In the genomic region with DNA sequence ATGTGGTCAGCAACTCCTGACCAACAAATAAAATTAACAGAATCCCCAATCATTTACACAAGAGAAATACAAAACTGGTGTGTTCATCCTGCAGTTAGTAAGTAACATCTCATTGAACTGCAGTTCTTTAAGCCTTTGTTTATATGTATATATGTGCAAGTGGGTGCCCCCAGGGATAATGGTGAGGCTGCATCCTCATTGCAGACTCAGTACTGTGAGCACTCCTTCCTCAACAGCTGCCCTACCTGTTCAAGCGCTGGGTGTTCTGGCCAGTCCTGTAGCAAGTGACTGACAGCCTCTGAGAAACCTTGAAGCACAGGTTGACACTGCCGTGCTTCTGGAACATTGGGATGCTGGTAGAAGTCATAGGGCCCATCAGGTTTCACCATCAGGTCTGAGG, we compare ENCODE assay signal across 23 cellular contexts. TPM values are rescaled to one million over a fixed set of nuclear protein-coding genes. Genes with fewer than 3 reads are reported as not detected.
A peak's percentile ranks its signal among the peaks of the same experiment; 100 is the strongest.
DNase-seq lines count a peak whose midpoint lies in the region; ATAC-seq, FAIRE-seq and TF ChIP-seq lines count a peak whose summit lies in the region.
"Had no signal": no experiment of that assay in that cellular context is flagged by ENCODE, and none has a peak within 500 bp of the region (broad histone marks: within the 10 kb centered on the region; RNA-seq: fewer than 3 reads in every experiment).

No MANE protein-coding gene starts in this region.

- H3K36me3 Mint-ChIP-seq in Caco-2 (ENCODE audit: insufficient read depth, unreplicated experiment) = peaks cover 67% of the 10 kb centered on the region

- H2AFZ ChIP-seq in H1 (ENCODE audit: low read length) (no peak overlapping the region), trophoblast cell (ENCODE audit: insufficient read depth, low read length, poor library complexity) (no peak overlapping the region)

- TF ChIP-seq RAD21 in H1 (IDR thresholded peaks at IDR 0.05 in 1 of 2, conservative IDR thresholded peaks at IDR 0.05 in 1 of 2; ENCODE audit: low read depth in 2 of 2, low read length in 2 of 2) = no peak

- peaks cover 2% of the 10 kb centered on the region; the same call in 1 of the 2 replicates for H3K79me1 ChIP-seq in H1 (ENCODE audit: low read depth, low read length)
- H3K79me1 ChIP-seq in trophoblast cell (ENCODE audit: low read length) = no peaks in the 10 kb centered on the region

- H2BK120ac ChIP-seq in H1 (replicated peaks; ENCODE audit: low read depth, low read length) (peak overlapping the region; percentile 11), trophoblast cell (ENCODE audit: insufficient read depth, low read length, poor library complexity) (no peak overlapping the region)

- whole genome bisulfite sequencing in H1 (ENCODE audit: extremely low coverage in 1 of 2, insufficient coverage in 1 of 2, insufficient read length in 1 of 2, insufficient replicate concordance in 2 of 2, low coverage in 1 of 2, low lambda C conversion rate in 2 of 2, missing lambda C conversion rate in 1 of 2), 2 experiments = 92% methylated on average over 2 of the region's 2 CpGs; no CpG with 5 or more reads in 1 of the 2 experiments
- WGBS in trophoblast cell (ENCODE audit: extremely low coverage, insufficient coverage, insufficient read length) = no CpG with 5 or more reads among the region's 2 CpGs
- 93 to 100% methylated on average over 2 of the region's 2 CpGs for WGBS in thyroid gland, 2 donors
- WGBS in gastroesophageal sphincter (ENCODE audit: low coverage in 1 of 2), 2 donors = 100% methylated on average over 1 of the region's 2 CpGs; no CpG with 5 or more reads in 1 of the 2 donors

- H3K27ac Mint-ChIP-seq in Caco-2 (ENCODE audit: unreplicated experiment) = peak overlapping the region; percentile 10
- H3K27ac Mint-ChIP-seq: CD8-positive, alpha-beta T cell; HFFc6 had no signal

- no peak for FAIRE-seq in H1 (lab: Jason Lieb, UNC)
- FAIRE-seq: A549, G401.6, GM18507 had no signal

- intact Hi-C loops in Caco-2 (cut with micrococcal nuclease; ENCODE audit: unreplicated experiment) = no loop called here
- intact Hi-C loops in thyroid gland (cut with DNase I) = no loop called here

- H4K8ac ChIP-seq in H1 (ENCODE audit: extremely low read depth, insufficient read depth, low read length) = no peak overlapping the region
- H4K8ac ChIP-seq in trophoblast cell (ENCODE audit: low read depth, low read length) = no peak overlapping the region

- H3K27me3 ChIP-seq in Caco-2 (replicated peaks; ENCODE audit: control insufficient read depth, insufficient read depth, low read length) (no peaks in the 10 kb centered on the region), HUES48 (ENCODE audit: control insufficient read depth, insufficient read depth, low read length) (no peaks in the 10 kb centered on the region), H1 (replicated peaks in 1 of 4; ENCODE audit: control insufficient read depth in 3 of 4, extremely low read depth in 1 of 4, insufficient read depth in 3 of 4, low read length in 3 of 4) (no peaks in the 10 kb centered on the region), trophoblast cell (ENCODE audit: insufficient read depth, low read length) (no peaks in the 10 kb centered on the region), thyroid gland (no peaks in the 10 kb centered on the region), gastroesophageal sphincter (no peaks in the 10 kb centered on the region)
- H3K27me3 ChIP-seq: BLaER1 had no signal

- no peak overlapping the region for H4K5ac ChIP-seq in H1 (ENCODE audit: insufficient read length, low read depth, low read length)

- no peaks in the 10 kb centered on the region for H4K20me1 ChIP-seq in H1 (replicated peaks in 1 of 2; ENCODE audit: control insufficient read depth in 1 of 2, insufficient read depth in 2 of 2, low read length in 2 of 2)
- H4K20me1 ChIP-seq: BLaER1 had no signal

- H3K4me3 Mint-ChIP-seq in Caco-2 (ENCODE audit: unreplicated experiment) = no peak overlapping the region
- H3K4me3 Mint-ChIP-seq: CD8-positive, alpha-beta T cell; HFFc6 had no signal

- H2BK15ac ChIP-seq in H1 (ENCODE audit: low read length) = peak overlapping the region; percentile 74; the same call in 1 of the 2 replicates

- H3K36me3 ChIP-seq in Caco-2 (ENCODE audit: control insufficient read depth, insufficient read depth, low read length) = peaks cover 3% of the 10 kb centered on the region
- peaks cover 98% of the 10 kb centered on the region for H3K36me3 ChIP-seq in HUES48 (ENCODE audit: control insufficient read depth, insufficient read depth, low read length)
- H3K36me3 ChIP-seq in H1 (ENCODE audit: control insufficient read depth in 2 of 4, insufficient read depth in 4 of 4, low read length in 3 of 4) = peaks cover 40 to 88% (median 63%) of the 10 kb centered on the region in 4 experiments
- H3K36me3 ChIP-seq in trophoblast cell (ENCODE audit: control insufficient read depth in 1 of 2, insufficient read depth in 2 of 2, low read length in 2 of 2) = peaks cover 25 to 46% of the 10 kb centered on the region in 2 experiments
- H3K36me3 ChIP-seq in thyroid gland = peaks cover 60 to 82% of the 10 kb centered on the region in 2 donors
- H3K36me3 ChIP-seq in gastroesophageal sphincter = peaks cover 0 to 100% of the 10 kb centered on the region in 2 donors

- H3K14ac ChIP-seq in H1 (ENCODE audit: insufficient read length) = no peak overlapping the region
- H3K14ac ChIP-seq in trophoblast cell (ENCODE audit: low read length) = no peak overlapping the region

- H2BK5ac ChIP-seq in H1 (ENCODE audit: low read depth, low read length) (peak overlapping the region; percentile 93), trophoblast cell (ENCODE audit: low read depth, low read length, poor library complexity) (no peak overlapping the region)

- no peaks in the 10 kb centered on the region for H3K9me3 Mint-ChIP-seq in Caco-2 (ENCODE audit: unreplicated experiment)
- H3K9me3 Mint-ChIP-seq: CD8-positive, alpha-beta T cell; HFFc6 had no signal

- no peaks in the 10 kb centered on the region; the same call in 1 of the 2 replicates for H3K23me2 ChIP-seq in H1 (ENCODE audit: low read depth, low read length)

- DNase-seq in Caco-2 (no peak), H1 (ENCODE audit: low read depth in 1 of 2, low spot score in 2 of 2) (no peak), trophoblast cell (no peak), thyroid gland (no peak), amniotic stem cell (lab: John Stamatoyannopoulos, UW) (no peak)
- DNase-seq: AML-193; CD8-positive, alpha-beta T cell; DMS 273 treated with DMSO at 0.1 percent for 48 hours; DMS53; DND-41; EL; GOT3; HFFc6; KG1 had no signal

- TF ChIP-seq POLR2A in H1 (IDR thresholded peaks at IDR 0.05; ENCODE audit: control extremely low read depth in 1 of 2, low read depth in 2 of 2, low read length in 2 of 2) (no peak), thyroid gland (IDR thresholded peaks at IDR 0.05) (no peak), gastroesophageal sphincter (IDR thresholded peaks at IDR 0.05) (no peak)

- TF ChIP-seq EP300 in H1 (IDR thresholded peaks at IDR 0.05; ENCODE audit: borderline replicate concordance in 1 of 2, low read depth in 2 of 2, low read length in 2 of 2) = no peak
- TF ChIP-seq EP300 in gastroesophageal sphincter (IDR thresholded peaks at IDR 0.05) = no peak

- no peaks in the 10 kb centered on the region for H3K4me1 ChIP-seq in Caco-2
- H3K4me1 ChIP-seq in HUES48 (ENCODE audit: control insufficient read depth, insufficient read depth, low read length) = peaks cover 47% of the 10 kb centered on the region
- peaks cover 22 to 33% (median 25%) of the 10 kb centered on the region in 4 experiments for H3K4me1 ChIP-seq in H1 (replicated peaks in 1 of 4; ENCODE audit: control insufficient read depth in 3 of 4, insufficient read depth in 4 of 4, low read length in 3 of 4)
- H3K4me1 ChIP-seq in trophoblast cell (ENCODE audit: control insufficient read depth in 1 of 2, insufficient read depth in 2 of 2, low read length in 2 of 2) = no peaks in the 10 kb centered on the region
- H3K4me1 ChIP-seq in thyroid gland = no peaks in the 10 kb centered on the region
- H3K4me1 ChIP-seq in gastroesophageal sphincter = no peaks in the 10 kb centered on the region
- H3K4me1 ChIP-seq: A549 had no signal

- H2BK20ac ChIP-seq in H1 (ENCODE audit: low read length) = peak overlapping the region; percentile 81; the same call in 1 of the 2 replicates

- no peaks in the 10 kb centered on the region for H3K4me1 Mint-ChIP-seq in Caco-2 (ENCODE audit: low read depth, unreplicated experiment)

- H2AK5ac ChIP-seq in H1 (ENCODE audit: low read depth, low read length) (peak overlapping the region; percentile 99), trophoblast cell (ENCODE audit: low read length) (no peak overlapping the region)

- H3K27ac ChIP-seq in HUES48 (ENCODE audit: low read depth, low read length) (peak overlapping the region; percentile 97), H1 (ENCODE audit: low read depth, low read length) (peak overlapping the region; percentile 32; the same call in 1 of the 2 replicates), trophoblast cell (ENCODE audit: low read depth, low read length) (no peak overlapping the region), thyroid gland (no peak overlapping the region), gastroesophageal sphincter (no peak overlapping the region)
- H3K27ac ChIP-seq: 22Rv1, A549, BLaER1, HL-60 had no signal

- POLR2A ChIA-PET in Caco-2 (lab: Charles Lee) (no interaction called here), H1 (lab: Charles Lee; ENCODE audit: partially characterized antibody) (no interaction called here)

- H3K4ac ChIP-seq in H1 (replicated peaks; ENCODE audit: insufficient read length, low read depth, low read length) (no peak overlapping the region), trophoblast cell (ENCODE audit: low read depth, low read length) (no peak overlapping the region)

- peak overlapping the region; percentile 93 for H4K91ac ChIP-seq in H1 (replicated peaks; ENCODE audit: insufficient read length, low read length)
- no peak overlapping the region for H4K91ac ChIP-seq in trophoblast cell (ENCODE audit: low read depth, low read length)

- H4K12ac ChIP-seq in trophoblast cell (ENCODE audit: low read depth, low read length) = no peak overlapping the region

- H3K9ac ChIP-seq in HUES48 (ENCODE audit: low read depth, low read length) = no peak overlapping the region
- H3K9ac ChIP-seq in H1 (replicated peaks in 1 of 4; ENCODE audit: extremely low read depth in 1 of 4, low read depth in 3 of 4, low read length in 3 of 4) = no peak overlapping the region
- H3K9ac ChIP-seq in trophoblast cell (ENCODE audit: low read length) = peak overlapping the region; percentile 49
- H3K9ac ChIP-seq: BLaER1 had no signal

- H3K79me2 ChIP-seq in H1 (ENCODE audit: control insufficient read depth in 1 of 2, insufficient read depth in 2 of 2, low read length in 2 of 2) = peaks cover 0 to 3% of the 10 kb centered on the region in 2 experiments; a peak in 2 of 4 replicates
- no peaks in the 10 kb centered on the region for H3K79me2 ChIP-seq in trophoblast cell (ENCODE audit: control insufficient read depth, insufficient read depth, low read length, poor library complexity)

- H3K23ac ChIP-seq in H1 (ENCODE audit: insufficient read length) (no peak overlapping the region), trophoblast cell (ENCODE audit: low read length) (no peak overlapping the region)

- peak overlapping the region; percentile 65 for H3K18ac ChIP-seq in H1 (ENCODE audit: extremely low read depth, low read length)
- no peak overlapping the region for H3K18ac ChIP-seq in trophoblast cell (ENCODE audit: low read length)

- no TSS peak for BruUV-seq in Caco-2 (replicated peaks; lab: Mats Ljungman, UMichigan)

- no peak overlapping the region for H3K56ac ChIP-seq in H1 (replicated peaks; ENCODE audit: insufficient read length, low read depth, low read length)

- H3K27me3 Mint-ChIP-seq in Caco-2 (ENCODE audit: insufficient read depth, unreplicated experiment) = no peaks in the 10 kb centered on the region

- H3K9me3 ChIP-seq in Caco-2 (no peaks in the 10 kb centered on the region), HUES48 (ENCODE audit: control insufficient read depth, insufficient read depth, low read length) (no peaks in the 10 kb centered on the region), H1 (ENCODE audit: insufficient read depth in 2 of 2, low read depth in 1 of 2, low read length in 1 of 2) (no peaks in the 10 kb centered on the region), trophoblast cell (ENCODE audit: insufficient read depth, low read depth, low read length) (no peaks in the 10 kb centered on the region), thyroid gland (no peaks in the 10 kb centered on the region), gastroesophageal sphincter (no peaks in the 10 kb centered on the region)
- H3K9me3 ChIP-seq: A549, BLaER1 had no signal

- H2BK12ac ChIP-seq in H1 (ENCODE audit: low read depth, low read length) (peak overlapping the region; percentile 89), trophoblast cell (ENCODE audit: low read length) (no peak overlapping the region)

- TF ChIP-seq CTCF in Caco-2 (IDR thresholded peaks at IDR 0.05; ENCODE audit: insufficient read depth in 1 of 2, low read depth in 1 of 2, low read length in 1 of 2, severe bottlenecking in 1 of 2, unreplicated experiment in 1 of 2) = no peak
- TF ChIP-seq CTCF in H1 (IDR thresholded peaks at IDR 0.05; ENCODE audit: control extremely low read depth in 1 of 3, insufficient read depth in 1 of 3, low read depth in 1 of 3, low read length in 3 of 3) = no peak
- TF ChIP-seq CTCF in thyroid gland (IDR thresholded peaks at IDR 0.05) = no peak
- TF ChIP-seq CTCF in gastroesophageal sphincter (IDR thresholded peaks at IDR 0.05) = no peak

- H3K4me2 ChIP-seq in H1 (ENCODE audit: insufficient read depth in 1 of 2, low read depth in 2 of 2, low read length in 2 of 2) (no peak overlapping the region), trophoblast cell (ENCODE audit: low read length) (no peak overlapping the region)
- H3K4me2 ChIP-seq: A549, BLaER1 had no signal

- ATAC-seq in gastroesophageal sphincter = no peak
- ATAC-seq: A549; CD8-positive, alpha-beta T cell; HCT116 had no signal

- CTCF ChIA-PET in Caco-2 (lab: Charles Lee) (no interaction called here), H1 (lab: Charles Lee; ENCODE audit: partially characterized antibody) (interaction anchor here (0.6 kb wide), 1 partner anchor 192 kb away, joined by 4 read pairs; no protein-coding TSS in a partner anchor)

- H3K4me3 ChIP-seq in Caco-2 (ENCODE audit: low read depth, low read length) = no peak overlapping the region
- H3K4me3 ChIP-seq in HUES48 (ENCODE audit: low read depth, low read length) = no peak overlapping the region
- no peak overlapping the region for H3K4me3 ChIP-seq in H1 (ENCODE audit: extremely low read depth in 1 of 4, insufficient read depth in 2 of 4, low read depth in 3 of 4, low read length in 4 of 4)
- H3K4me3 ChIP-seq in trophoblast cell (ENCODE audit: low read depth, low read length) = no peak overlapping the region
- no peak overlapping the region for H3K4me3 ChIP-seq in thyroid gland (replicated peaks in 1 of 3)
- no peak overlapping the region for H3K4me3 ChIP-seq in gastroesophageal sphincter
- H3K4me3 ChIP-seq: A549, BLaER1 had no signal

RNA-seq across cellular contexts. Expression of a gene that starts 49.8 kb away (rescaled TPM):
- 36.4 and 40.9 TPM in 2 replicates for total RNA-seq in Caco-2 (2022)
- total RNA-seq in H1 (2021; fragmentation: NEBNext Ultra II Directional; extraction: Animal tissue kit (Norgen Biotek cat#: 25700)) = 25.1 and 25.7 TPM in 2 replicates
- 2.6 and 7.3 TPM in 2 replicates for polyA plus RNA-seq in H1 (2011; rRNA removed)
- 9.8 TPM for polyA plus RNA-seq in H1 (2011; cell fraction: cytosol; rRNA removed)
- polyA plus RNA-seq in H1 (2011; cell fraction: nucleus; rRNA removed) = 3.1 TPM
- polyA plus RNA-seq in H1 (2012, experiment 1 of 2) = 9.8 to 25.8 TPM (median 12.0 TPM) in 4 replicates
- 2.0 TPM for polyA plus RNA-seq in H1 (2012, experiment 2 of 2)
- 38.6 TPM for polyA plus RNA-seq in H1 (2013, experiment 1 of 2)
- 36.2 TPM for polyA plus RNA-seq in H1 (2013, experiment 2 of 2)
- polyA minus RNA-seq in H1 (2011; rRNA and poly(A)+ RNA removed) = 4.8 and 6.9 TPM in 2 replicates
- 6.2 TPM for polyA minus RNA-seq in H1 (2011; cell fraction: cytosol; rRNA and poly(A)+ RNA removed)
- 15.3 TPM for polyA minus RNA-seq in H1 (2011; cell fraction: nucleus; rRNA and poly(A)+ RNA removed)
- 27.2 and 28.3 TPM in 2 replicates for polyA plus RNA-seq in trophoblast cell (2013)
- 10 to 100 TPM; 28.7 to 38.5 (median 31.2) TPM for total RNA-seq in thyroid gland
- 10 to 100 TPM; 18.3 to 33.4 (median 21.9) TPM for total RNA-seq in gastroesophageal sphincter

Comparison
In these comparisons a context has a peak if more than half of its experiments do, and no peak if none do; other contexts are left out.
1. H3K27ac ChIP-seq: peak in HUES48 (single experiment) and H1 (single experiment); none in trophoblast cell (single experiment), thyroid gland (0 of 3) and gastroesophageal sphincter (0 of 4).